22 cellular contexts compared by ENCODE assay signal in genomic region chr3:164049836-164050235, GRCh38.
"Had no signal": no experiment of that assay in that cellular context is flagged by ENCODE, and none has a peak within 500 bp of the region (broad histone marks: within the 10 kb centered on the region; RNA-seq: fewer than 3 reads in every experiment).

No MANE protein-coding gene starts in this region.

- ATAC-seq: Right ventricle myocardium inferior, SK-N-SH treated with all-trans-retinoic acid at 6 μM for 48 hours had no signal

- H3K36me3 ChIP-seq: Peyer's patch, SJCRH30 had no signal

- H3K4me1 ChIP-seq: Peyer's patch, SJCRH30 had no signal

- H3K9me3 ChIP-seq: Peyer's patch, SJCRH30 had no signal

- H3K4me3 ChIP-seq: PC-9, Peyer's patch, SJCRH30 had no signal

- DNase-seq: KBM-7, MV-4-11, NCI-H1048, NCI-H1105, NCI-H1417, NCI-H1436 treated with DMSO at 0.1 percent for 48 hours, NCI-H1694, NCI-H187 treated with DMSO at 0.1 percent for 48 hours, NCI-H2029 treated with DMSO at 0.1 percent for 48 hours, NCI-H2171, NCI-H226, NCI-H446, NCI-H510A, NCI-H524 treated with DMSO at 0.1 percent for 48 hours, NCI-H69, NCI-H774, PC-9, Peyer's patch, SHP77 treated with DMSO at 0.1 percent for 48 hours, SJCRH30 had no signal
